Comparison of ENCODE assay signal across 8 cellular contexts in genomic region chr11:46120711-46121327, GRCh38. TPM values are rescaled to one million over a fixed set of nuclear protein-coding genes. Genes with fewer than 3 reads are reported as not detected.
DNase-seq lines count a peak whose midpoint lies in the region; ATAC-seq and TF ChIP-seq lines count a peak whose summit lies in the region.

No MANE protein-coding gene starts in this region.

- H3K9me2 ChIP-seq in hepatocyte (replicated peaks; ENCODE audit: insufficient read depth), result no peaks in the 10 kb centered on the region

- DNase-seq in NOMO-1 treated with dmso at 0.1 percent for 144 hours (lab: John Stamatoyannopoulos, UW; ENCODE audit: unreplicated experiment), result peak; percentile 45
- no peak for DNase-seq in NOMO-1 treated with DMSO at 0.1 percent for 48 hours (lab: John Stamatoyannopoulos, UW; ENCODE audit: unreplicated experiment)
- DNase-seq in amniotic epithelial cell (ENCODE audit: low read depth), result peak; percentile 82
- DNase-seq in hepatocyte (ENCODE audit: low spot score), result peak; percentile 70
- DNase-seq in putamen (ENCODE audit: low spot score), result peak; percentile 90

- peaks cover 21% of the 10 kb centered on the region for H3K4me1 ChIP-seq in HUES48 (ENCODE audit: control insufficient read depth, insufficient read depth, low read length)
- H3K4me1 ChIP-seq in hepatocyte (ENCODE audit: insufficient read depth), result peaks cover 25% of the 10 kb centered on the region

- no peak for TF ChIP-seq CTCF in hepatocyte (IDR thresholded peaks at IDR 0.05; ENCODE audit: poor library complexity)

- H3K27ac ChIP-seq in HUES48 (ENCODE audit: low read depth, low read length) (peak overlapping the region; percentile 95), hepatocyte (peak overlapping the region; percentile 96)

- ATAC-seq in HG03108 (IDR thresholded peaks at IDR 0.05; ENCODE audit: unreplicated experiment), result no peak

- no peaks in the 10 kb centered on the region for H3K9me3 ChIP-seq in HUES48 (ENCODE audit: control insufficient read depth, insufficient read depth, low read length)
- H3K9me3 ChIP-seq in hepatocyte (ENCODE audit: low read depth), result no peaks in the 10 kb centered on the region

- H3K79me2 ChIP-seq in hepatocyte, result peaks cover 40% of the 10 kb centered on the region

- peak overlapping the region; percentile 73 for H2AFZ ChIP-seq in hepatocyte

- H4K20me1 ChIP-seq in hepatocyte (ENCODE audit: insufficient read depth, poor library complexity, severe bottlenecking), result peaks cover 19% of the 10 kb centered on the region

- H3K27me3 ChIP-seq in HUES48 (ENCODE audit: control insufficient read depth, insufficient read depth, low read length) (no peaks in the 10 kb centered on the region), hepatocyte (no peaks in the 10 kb centered on the region)

- H3K36me3 ChIP-seq in HUES48 (ENCODE audit: control insufficient read depth, insufficient read depth, low read length) (no peaks in the 10 kb centered on the region), hepatocyte (replicated peaks; ENCODE audit: insufficient read depth, low read depth) (no peaks in the 10 kb centered on the region)

- WGBS in hepatocyte (ENCODE audit: low lambda C conversion rate, missing lambda C conversion rate), result 0% methylated on average over 1 of the region's 5 CpGs

- H3K4me2 ChIP-seq in hepatocyte, result peak overlapping the region; percentile 83

- 0 out of 2 replicates have a peak overlapping the region, but pooled peaks have one; percentile 48 for H3K9ac ChIP-seq in HUES48 (ENCODE audit: low read depth, low read length)

- H3K4me3 ChIP-seq in HUES48 (ENCODE audit: low read depth, low read length) (peak overlapping the region; percentile 72), hepatocyte (peak overlapping the region; percentile 54)

TF ChIP-seq in PFSK-1, 5 proteins besides CTCF, POLR2A, EP300 and RAD21:
- TF ChIP-seq POLR2AphosphoS5 (IDR thresholded peaks at IDR 0.05; ENCODE audit: low read depth, low read length), result peak; percentile 86
- TF ChIP-seq REST (IDR thresholded peaks at IDR 0.05; ENCODE audit: insufficient read depth in 1 of 2, low read depth in 2 of 2, low read length in 2 of 2), result 0 out of 4 replicates have a peak, but pooled peaks of 1 of the 2 experiments have one; percentile 17
- peak; percentile 64; the same call in 1 of the 2 replicates for TF ChIP-seq SIN3A (IDR thresholded peaks at IDR 0.05; ENCODE audit: borderline replicate concordance, insufficient read depth, low read length)
- peak; percentile 80; the same call in 1 of the 2 replicates for TF ChIP-seq TAF1 (IDR thresholded peaks at IDR 0.05; ENCODE audit: borderline replicate concordance, insufficient read depth, low read length)
- TF ChIP-seq FOXP2 (optimal IDR thresholded peaks at IDR 0.05; ENCODE audit: borderline replicate concordance, extremely low read depth, extremely low read length, insufficient read depth), result no peak

RNA-seq across cellular contexts. Expression of gene PHF21A, which starts 0.4 kb away (rescaled TPM):
- polyA plus RNA-seq in PFSK-1 (2012; ENCODE audit: insufficient read length, low read depth), result 32.7 TPM
- 27.7 and 30.4 TPM in 2 replicates for total RNA-seq in hepatocyte
- 20.5 and 24.6 TPM in 2 replicates for polyA plus RNA-seq in hepatocyte
